ENCODE assay signal across 7 cellular contexts in the genomic region with DNA sequence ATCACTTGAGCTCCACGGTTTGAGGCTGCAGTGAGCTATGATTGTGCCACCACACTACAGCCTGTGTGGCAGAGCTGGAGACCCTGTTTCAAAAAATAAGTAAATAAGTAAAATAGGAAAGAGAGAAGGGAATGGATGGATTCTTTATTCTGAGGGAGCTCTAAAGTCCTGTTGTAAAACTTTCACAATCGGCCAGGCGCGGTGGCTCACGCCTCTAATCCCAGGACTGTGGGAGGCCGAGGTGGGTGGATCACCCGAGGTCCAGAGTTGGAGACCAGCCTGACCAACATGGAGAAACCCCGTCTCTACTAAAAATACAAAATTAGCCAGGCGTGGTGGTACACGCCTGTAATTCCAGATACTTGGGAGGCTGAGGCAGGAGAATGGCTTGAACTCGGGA. TPM values are rescaled to one million over a fixed set of nuclear protein-coding genes. Genes with fewer than 3 reads are reported as not detected.
A peak's percentile ranks its signal among the peaks of the same experiment; 100 is the strongest.
DNase-seq lines count a peak whose midpoint lies in the region; ATAC-seq, FAIRE-seq and TF ChIP-seq lines count a peak whose summit lies in the region.
"Not testable (repeated sequence)": the region's sequence is repeated elsewhere in the genome, so short reads cannot be mapped to it uniquely, and the experiment has no call there.

No MANE protein-coding gene starts in this region.

- H3K14ac ChIP-seq in mesenchymal stem cell (ENCODE audit: low read length in 2 of 2) = not testable (repeated sequence)

- 96% methylated on average over 10 of the region's 11 CpGs for WGBS in mesenchymal stem cell
- 91 to 97% (median 93%) methylated on average over 11 of the region's 11 CpGs for WGBS in spleen, 5 donors

- H2BK15ac ChIP-seq in mesenchymal stem cell (ENCODE audit: low read depth, poor library complexity, severe bottlenecking) = not testable (repeated sequence)

- not testable (repeated sequence) for H3K4me2 ChIP-seq in astrocyte (ENCODE audit: low read length); mesenchymal stem cell (ENCODE audit: low read length, poor library complexity, severe bottlenecking); osteoblast (ENCODE audit: insufficient read depth, low read length)

- not testable (repeated sequence) for H3K18ac ChIP-seq in mesenchymal stem cell (ENCODE audit: low read depth in 1 of 2, low read length in 2 of 2)

- H3K36me3 ChIP-seq in astrocyte (ENCODE audit: insufficient read depth, low read length); mesenchymal stem cell (ENCODE audit: control insufficient read depth in 1 of 2, insufficient read depth in 2 of 2, low read depth in 1 of 2, low read length in 2 of 2); osteoblast (ENCODE audit: insufficient read depth, low read length); spleen: not testable (repeated sequence)

- peak overlapping the region; percentile 10 for H2AK5ac ChIP-seq in mesenchymal stem cell (ENCODE audit: low read length, severe bottlenecking)

- H3K9me3 ChIP-seq in astrocyte (ENCODE audit: insufficient read depth, low read depth, low read length); mesenchymal stem cell (ENCODE audit: control insufficient read depth, low read length); osteoblast (ENCODE audit: low read depth, low read length); spleen: not testable (repeated sequence)

- not testable (repeated sequence) for ATAC-seq in effector memory CD8-positive, alpha-beta T cell (replicated peaks)

- not testable (repeated sequence) for H3K27me3 ChIP-seq in astrocyte (ENCODE audit: insufficient read depth, low read length); mesenchymal stem cell (ENCODE audit: control insufficient read depth in 1 of 2, insufficient read depth in 1 of 2, low read length in 2 of 2); osteoblast (ENCODE audit: insufficient read depth, low read length); spleen (replicated peaks in 1 of 7)

- not testable (repeated sequence) for H2BK120ac ChIP-seq in mesenchymal stem cell (ENCODE audit: low read depth, low read length)

- peaks cover 77% of the 10 kb centered on the region for H3K79me2 ChIP-seq in astrocyte (ENCODE audit: insufficient read depth, low read length)
- peaks cover 71% of the 10 kb centered on the region for H3K79me2 ChIP-seq in osteoblast (ENCODE audit: insufficient read depth, low read length)

- not testable (repeated sequence) for H4K91ac ChIP-seq in mesenchymal stem cell (ENCODE audit: low read length)

- not testable (repeated sequence) for DNase-seq in CD14-positive monocyte (ENCODE audit: low spot score); astrocyte (ENCODE audit: low read depth); effector memory CD8-positive, alpha-beta T cell; mesenchymal stem cell
- DNase-seq in osteoblast (ENCODE audit: insufficient read length, low spot score, missing footprints) = peak; percentile 30
- peak; percentile 35 for DNase-seq in spleen

- FAIRE-seq in astrocyte (lab: Jason Lieb, UNC) = not testable (repeated sequence)

- H3K27ac ChIP-seq in astrocyte (ENCODE audit: low read depth, low read length); osteoblast (ENCODE audit: low read depth, low read length); spleen: not testable (repeated sequence)
- H3K27ac ChIP-seq in mesenchymal stem cell (ENCODE audit: low read length, poor library complexity, severe bottlenecking) = peak overlapping the region; percentile 98

- H3K4me1 Mint-ChIP-seq in CD14-positive monocyte = peaks cover 28% of the 10 kb centered on the region
- H3K4me1 Mint-ChIP-seq in T-helper 1 cell treated with Interleukin-12 subunit alpha and Interleukin-12 subunit beta and Interleukin-4 antibody, amounts not matched to agents 30 μg/mL and 1 μg/mL, for 36 hours (ENCODE audit: low read depth) = peaks cover 18% of the 10 kb centered on the region
- peaks cover 22% of the 10 kb centered on the region for H3K4me1 Mint-ChIP-seq in astrocyte (ENCODE audit: low read depth, unreplicated experiment)
- H3K4me1 Mint-ChIP-seq in effector memory CD8-positive, alpha-beta T cell (ENCODE audit: low read depth in 2 of 2) = peaks cover 19 to 40% of the 10 kb centered on the region in 2 donors

- not testable (repeated sequence) for H3K27me3 Mint-ChIP-seq in CD14-positive monocyte (ENCODE audit: low read depth in 3 of 3); T-helper 1 cell treated with Interleukin-12 subunit alpha and Interleukin-12 subunit beta and Interleukin-4 antibody, amounts not matched to agents 30 μg/mL and 1 μg/mL, for 36 hours (ENCODE audit: low read depth); astrocyte (ENCODE audit: low read depth, unreplicated experiment); effector memory CD8-positive, alpha-beta T cell

- H2AFZ ChIP-seq in astrocyte (ENCODE audit: low read depth, low read length); mesenchymal stem cell (ENCODE audit: low read depth, low read length); osteoblast (ENCODE audit: low read length): not testable (repeated sequence)

- TF ChIP-seq CTCF in CD14-positive monocyte (IDR thresholded peaks at IDR 0.05); astrocyte (IDR thresholded peaks at IDR 0.05; ENCODE audit: insufficient read depth, low read depth, low read length); osteoblast (IDR thresholded peaks at IDR 0.05; ENCODE audit: extremely low read depth, low read depth, low read length); spleen (IDR thresholded peaks at IDR 0.05 in 8 of 11, conservative IDR thresholded peaks at IDR 0.05 in 3 of 11): not testable (repeated sequence)

- H3K4me3 ChIP-seq in astrocyte (ENCODE audit: insufficient read depth, low read depth, low read length); mesenchymal stem cell (ENCODE audit: insufficient read depth in 1 of 2, low read depth in 1 of 2, low read length in 2 of 2); osteoblast (ENCODE audit: insufficient read depth, low read length); spleen: not testable (repeated sequence)

- H3K27ac Mint-ChIP-seq in CD14-positive monocyte (peak overlapping the region in 5 of 7 donors; percentile 2 to 85 (median 69)), astrocyte (ENCODE audit: unreplicated experiment) (peak overlapping the region; percentile 86)
- H3K27ac Mint-ChIP-seq in T-helper 1 cell treated with Interleukin-12 subunit alpha and Interleukin-12 subunit beta and Interleukin-4 antibody, amounts not matched to agents 30 μg/mL and 1 μg/mL, for 36 hours = peak overlapping the region; percentile 26
- peak overlapping the region; percentile 44 to 80 for H3K27ac Mint-ChIP-seq in effector memory CD8-positive, alpha-beta T cell

- H3K4me1 ChIP-seq in astrocyte (ENCODE audit: insufficient read depth, low read length) (peaks cover 15% of the 10 kb centered on the region), mesenchymal stem cell (ENCODE audit: control insufficient read depth, insufficient read depth, low read depth, low read length) (peaks cover 16% of the 10 kb centered on the region), osteoblast (ENCODE audit: insufficient read depth, low read length) (peaks cover 21% of the 10 kb centered on the region), spleen (peaks cover 13 to 74% (median 29%) of the 10 kb centered on the region in 6 donors)

- H3K4me3 Mint-ChIP-seq in CD14-positive monocyte; T-helper 1 cell treated with Interleukin-12 subunit alpha and Interleukin-12 subunit beta and Interleukin-4 antibody, amounts not matched to agents 30 μg/mL and 1 μg/mL, for 36 hours; effector memory CD8-positive, alpha-beta T cell: not testable (repeated sequence)
- H3K4me3 Mint-ChIP-seq in astrocyte (ENCODE audit: unreplicated experiment) = peak overlapping the region; percentile 50

- not testable (repeated sequence) for TF ChIP-seq POLR2A in spleen (IDR thresholded peaks at IDR 0.05)

- intact Hi-C loops in CD14-positive monocyte (cut with micrococcal nuclease); spleen (cut with DNase I; ENCODE audit: low total_unique reads): not testable (repeated sequence)

- H3K36me3 Mint-ChIP-seq in CD14-positive monocyte; T-helper 1 cell treated with Interleukin-12 subunit alpha and Interleukin-12 subunit beta and Interleukin-4 antibody, amounts not matched to agents 30 μg/mL and 1 μg/mL, for 36 hours (ENCODE audit: low read depth); astrocyte (ENCODE audit: low read depth, unreplicated experiment); effector memory CD8-positive, alpha-beta T cell (ENCODE audit: insufficient read depth): not testable (repeated sequence)

- not testable (repeated sequence) for H4K20me1 ChIP-seq in astrocyte (ENCODE audit: insufficient read depth, low read length); osteoblast (ENCODE audit: insufficient read depth, low read length)

- H2BK12ac ChIP-seq in mesenchymal stem cell (ENCODE audit: low read length in 2 of 2) = not testable (repeated sequence)

- H3K9me3 Mint-ChIP-seq in CD14-positive monocyte; T-helper 1 cell treated with Interleukin-12 subunit alpha and Interleukin-12 subunit beta and Interleukin-4 antibody, amounts not matched to agents 30 μg/mL and 1 μg/mL, for 36 hours; astrocyte (ENCODE audit: unreplicated experiment); effector memory CD8-positive, alpha-beta T cell: not testable (repeated sequence)

- not testable (repeated sequence) for H3K9ac ChIP-seq in astrocyte (ENCODE audit: low read length); mesenchymal stem cell (ENCODE audit: low read length)

- not testable (repeated sequence) for H3K79me1 ChIP-seq in mesenchymal stem cell (replicated peaks; ENCODE audit: low read length, poor library complexity, severe bottlenecking)

- not testable (repeated sequence) for H3K23ac ChIP-seq in mesenchymal stem cell (ENCODE audit: low read length in 2 of 2)

- not testable (repeated sequence) for H3K4ac ChIP-seq in mesenchymal stem cell (ENCODE audit: low read depth in 1 of 2, low read length in 2 of 2)

- peak overlapping the region; percentile 22 for H2BK5ac ChIP-seq in mesenchymal stem cell (ENCODE audit: low read depth, low read length, poor library complexity, severe bottlenecking)

- H4K8ac ChIP-seq in mesenchymal stem cell (ENCODE audit: low read length) = not testable (repeated sequence)

RNA-seq across cellular contexts. Expression of a gene that starts 6.1 kb away (rescaled TPM):
- 1 to 10 TPM; 2.9 TPM for polyA plus RNA-seq in CD14-positive monocyte
- 72.6 and 78.5 TPM in 2 replicates for total RNA-seq in astrocyte
- polyA plus RNA-seq in mesenchymal stem cell (2013, experiment 1 of 2) = 21.5 TPM
- polyA plus RNA-seq in mesenchymal stem cell (2013, experiment 2 of 2) = 20.8 TPM
- 12.7 and 14.7 TPM in 2 replicates for total RNA-seq in osteoblast
- 10 to 100 TPM; 24.1 to 55.9 (median 32.9) TPM for total RNA-seq in spleen
- 10 to 100 TPM in 1 of 3 donors, 1 to 10 TPM in 2; 8.2 to 16.4 (median 8.9) TPM for polyA plus RNA-seq in spleen

RNA-seq across cellular contexts. Expression of a gene that starts 46.8 kb away (rescaled TPM):
- polyA plus RNA-seq in CD14-positive monocyte (1 to 10 TPM; 2.5 to 6.3 TPM), spleen (10 to 100 TPM; 22.9 to 31.2 (median 24.4) TPM)
- total RNA-seq in astrocyte (10.4 and 11.6 TPM in 2 replicates), osteoblast (14.7 and 19.5 TPM in 2 replicates), spleen (10 to 100 TPM; 11.2 to 19.1 (median 14.9) TPM)
- polyA plus RNA-seq in mesenchymal stem cell (2013, experiment 1 of 2) = 7.1 TPM
- polyA plus RNA-seq in mesenchymal stem cell (2013, experiment 2 of 2) = 6.7 TPM

Comparison
In these comparisons a context has a peak if more than half of its experiments do, and no peak if none do; other contexts are left out.
1. H3K27ac Mint-ChIP-seq: peak in every context shown above with its lines; median percentile 86 in astrocyte; 69 in CD14-positive monocyte; 62 in effector memory CD8-positive, alpha-beta T cell; 26 in T-helper 1 cell treated with Interleukin-12 subunit alpha and Interleukin-12 subunit beta and Interleukin-4 antibody, amounts not matched to agents 30 μg/mL and 1 μg/mL, for 36 hours.